In genomic region chr22:41834005-41834975, GRCh38 we compare ENCODE assay signal across 8 cellular contexts. TPM values are rescaled to one million over a fixed set of nuclear protein-coding genes. Genes with fewer than 3 reads are reported as not detected.
DNase-seq lines count a peak whose midpoint lies in the region; ATAC-seq, FAIRE-seq and TF ChIP-seq lines count a peak whose summit lies in the region.

No MANE protein-coding gene starts in this region.

- peaks cover 10% of the 10 kb centered on the region; the same call in 1 of the 2 replicates for H4K20me1 ChIP-seq in HepG2 (ENCODE audit: insufficient read depth, low read length)

- H3K79me2 ChIP-seq in HepG2 (ENCODE audit: insufficient read depth, low read length) = peaks cover 60% of the 10 kb centered on the region

- TF ChIP-seq RAD21 in HepG2 (CRISPR knock-in tag; IDR thresholded peaks at IDR 0.05) = no peak

- H3K36me3 Mint-ChIP-seq in stimulated activated naive CD8-positive, alpha-beta T cell treated with anti-CD3 and anti-CD28 coated beads, Interleukin-15, Interleukin-2, amounts not matched to agents 100 ng/mL and 50 ng/mL, for 24 hours (ENCODE audit: low read depth) = peaks cover 63% of the 10 kb centered on the region
- peaks cover 46% of the 10 kb centered on the region for H3K36me3 Mint-ChIP-seq in activated naive CD8-positive, alpha-beta T cell treated with anti-CD3 and anti-CD28 coated beads, Interleukin-2, amount 10 ng/mL, durations not matched to agents 7 days and 5 days

- DNase-seq in stimulated activated naive CD8-positive, alpha-beta T cell treated with anti-CD3 and anti-CD28 coated beads, Interleukin-15, Interleukin-2, amounts not matched to agents 100 U/mL and 50 U/mL, for 24 hours = no peak
- DNase-seq in activated naive CD8-positive, alpha-beta T cell treated with anti-CD3 and anti-CD28 coated beads, Interleukin-2, amount 10 ng/mL, durations not matched to agents 7 days and 5 days = no peak
- DNase-seq in HepG2 (ENCODE audit: low spot score) (peak; percentile 61), tibial artery (no peak), NCI-H510A (lab: John Stamatoyannopoulos, UW) (no peak)
- no peak for DNase-seq in effector CD4-positive, alpha-beta T cell

- no peak for TF ChIP-seq CTCF in HepG2 (CRISPR knock-in tag; IDR thresholded peaks at IDR 0.05)
- TF ChIP-seq CTCF in tibial artery (IDR thresholded peaks at IDR 0.05) = no peak

- H3K27ac ChIP-seq in HepG2 (ENCODE audit: extremely low read length, insufficient read depth, low read length) = peak overlapping the region; percentile 96
- peak overlapping the region; percentile 78 to 87 for H3K27ac ChIP-seq in tibial artery

- in situ Hi-C loops in HepG2 (cut with HindIII; ENCODE audit: extremely low pct_ligation_motif_present, low pct_unique_long_range_greater_than_20kb) = no loop called here

- peak overlapping the region; percentile 92 for H3K4me2 ChIP-seq in HepG2 (ENCODE audit: low read depth, low read length)

- no peaks in the 10 kb centered on the region for H3K9me3 Mint-ChIP-seq in stimulated activated naive CD8-positive, alpha-beta T cell treated with anti-CD3 and anti-CD28 coated beads, Interleukin-15, Interleukin-2, amounts not matched to agents 100 ng/mL and 50 ng/mL, for 24 hours
- no peaks in the 10 kb centered on the region for H3K9me3 Mint-ChIP-seq in activated naive CD8-positive, alpha-beta T cell treated with anti-CD3 and anti-CD28 coated beads, Interleukin-2, amount 10 ng/mL, durations not matched to agents 7 days and 5 days

- H3K4me3 ChIP-seq in HepG2 (replicated peaks in 1 of 3; ENCODE audit: insufficient read depth in 1 of 3, low read depth in 2 of 3, low read length in 3 of 3) (peak overlapping the region; percentile 79 to 96 (median 80)), tibial artery (peak overlapping the region; percentile 61 to 91)

- intact Hi-C loops in HepG2 (cut with micrococcal nuclease; ENCODE audit: unreplicated experiment) (no loop called here), tibial artery (cut with DNase I; ENCODE audit: low total_unique reads) (loop anchor here (10.0 kb wide), 1 partner anchor 241 kb away; the partner anchor contains the start of genes NAGA, PHETA2 and SMDT1)

- 3% methylated on average over 14 of the region's 14 CpGs for WGBS in HepG2 (ENCODE audit: low lambda C conversion rate)

- H3K36me3 ChIP-seq in HepG2 (replicated peaks in 1 of 2; ENCODE audit: control insufficient read depth in 1 of 2, insufficient read depth in 2 of 2, low read length in 2 of 2) (peaks cover 7 to 28% of the 10 kb centered on the region in 2 experiments), tibial artery (peaks cover 0 to 8% (median 0%) of the 10 kb centered on the region in 3 donors)

- H3K27me3 ChIP-seq in HepG2 (ENCODE audit: control insufficient read depth in 1 of 2, insufficient read depth in 2 of 2, low read length in 2 of 2) (no peaks in the 10 kb centered on the region; a peak in 1 of 5 replicates), tibial artery (no peaks in the 10 kb centered on the region)

- CTCF ChIA-PET in HepG2 (lab: Yijun Ruan, JAX; ENCODE audit: low intra/inter-chr PET ratio, low total read pairs) = no interaction called here

- BruUV-seq in HepG2 (replicated peaks; lab: Mats Ljungman, UMichigan) = TSS peak; percentile 67

- TF ChIP-seq EP300 in HepG2 (IDR thresholded peaks at IDR 0.05; ENCODE audit: low read depth in 2 of 2, low read length in 2 of 2) = no peak
- no peak for TF ChIP-seq EP300 in HepG2 (CRISPR knock-in tag; IDR thresholded peaks at IDR 0.05; ENCODE audit: borderline replicate concordance)

- peak overlapping the region; percentile 99 for H3K9ac ChIP-seq in HepG2 (ENCODE audit: insufficient read depth, low read depth, low read length)

- TF ChIP-seq POLR2A in HepG2 (IDR thresholded peaks at IDR 0.05; ENCODE audit: insufficient read depth in 1 of 2, low read depth in 2 of 2, low read length in 2 of 2) = no peak

- H3K9me3 ChIP-seq in HepG2 (ENCODE audit: low read length) = no peaks in the 10 kb centered on the region
- H3K9me3 ChIP-seq in tibial artery = no peaks in the 10 kb centered on the region

- no peak overlapping the region for H2AFZ ChIP-seq in HepG2 (ENCODE audit: low read length)

- no peak for FAIRE-seq in HepG2 (lab: Jason Lieb, UNC)

- POLR2A ChIA-PET in activated naive CD8-positive, alpha-beta T cell treated with anti-CD3 and anti-CD28 coated beads, Interleukin-2, amount 10 ng/mL, durations not matched to agents 7 days and 5 days (lab: Charles Lee) = interaction anchor here (1.0 to 9.3 kb wide), 5 partner anchors 10 to 112 kb away, joined by 3 to 90 read pairs (median 10); partner anchors contain the start of genes CCDC134 and CENPM
- POLR2A ChIA-PET in HepG2 (lab: Yijun Ruan, JAX) = interaction anchor here (0.8 to 4.0 kb wide), 4 partner anchors 17 to 34 kb away, joined by 3 to 45 read pairs (median 9); partner anchors contain the start of gene CCDC134

- H3K4me3 Mint-ChIP-seq in stimulated activated naive CD8-positive, alpha-beta T cell treated with anti-CD3 and anti-CD28 coated beads, Interleukin-15, Interleukin-2, amounts not matched to agents 100 ng/mL and 50 ng/mL, for 24 hours = peak overlapping the region; percentile 97
- H3K4me3 Mint-ChIP-seq in activated naive CD8-positive, alpha-beta T cell treated with anti-CD3 and anti-CD28 coated beads, Interleukin-2, amount 10 ng/mL, durations not matched to agents 7 days and 5 days = peak overlapping the region; percentile 97

- H3K27me3 Mint-ChIP-seq in stimulated activated naive CD8-positive, alpha-beta T cell treated with anti-CD3 and anti-CD28 coated beads, Interleukin-15, Interleukin-2, amounts not matched to agents 100 ng/mL and 50 ng/mL, for 24 hours = no peaks in the 10 kb centered on the region
- H3K27me3 Mint-ChIP-seq in activated naive CD8-positive, alpha-beta T cell treated with anti-CD3 and anti-CD28 coated beads, Interleukin-2, amount 10 ng/mL, durations not matched to agents 7 days and 5 days = no peaks in the 10 kb centered on the region

- peaks cover 60% of the 10 kb centered on the region for H3K4me1 ChIP-seq in HepG2 (ENCODE audit: insufficient read depth, low read length)
- H3K4me1 ChIP-seq in tibial artery = peaks cover 0 to 28% (median 9%) of the 10 kb centered on the region in 4 donors

- H3K4me1 Mint-ChIP-seq in stimulated activated naive CD8-positive, alpha-beta T cell treated with anti-CD3 and anti-CD28 coated beads, Interleukin-15, Interleukin-2, amounts not matched to agents 100 ng/mL and 50 ng/mL, for 24 hours (ENCODE audit: low read depth) = peaks cover 65% of the 10 kb centered on the region
- peaks cover 39% of the 10 kb centered on the region for H3K4me1 Mint-ChIP-seq in activated naive CD8-positive, alpha-beta T cell treated with anti-CD3 and anti-CD28 coated beads, Interleukin-2, amount 10 ng/mL, durations not matched to agents 7 days and 5 days

- no peak for ATAC-seq in stimulated activated naive CD8-positive, alpha-beta T cell treated with anti-CD3 and anti-CD28 coated beads, Interleukin-15, Interleukin-2, amounts not matched to agents 100 U/mL and 50 U/mL, for 24 hours
- no peak for ATAC-seq in activated naive CD8-positive, alpha-beta T cell treated with anti-CD3 and anti-CD28 coated beads, Interleukin-2, amount 10 ng/mL, durations not matched to agents 7 days and 5 days (ENCODE audit: low read depth)
- ATAC-seq in HepG2 (no peak), GM18502 (IDR thresholded peaks at IDR 0.05; ENCODE audit: poor library complexity, unreplicated experiment) (no peak)

- H3K27ac Mint-ChIP-seq in stimulated activated naive CD8-positive, alpha-beta T cell treated with anti-CD3 and anti-CD28 coated beads, Interleukin-15, Interleukin-2, amounts not matched to agents 100 ng/mL and 50 ng/mL, for 24 hours = peak overlapping the region; percentile 90
- H3K27ac Mint-ChIP-seq in activated naive CD8-positive, alpha-beta T cell treated with anti-CD3 and anti-CD28 coated beads, Interleukin-2, amount 10 ng/mL, durations not matched to agents 7 days and 5 days = peak overlapping the region; percentile 78

RNA-seq across cellular contexts. Expression of gene SREBF2, which starts 1.4 kb away (rescaled TPM):
- 100 to 1,000 TPM; 108 to 109 TPM for total RNA-seq in activated naive CD8-positive, alpha-beta T cell treated with anti-CD3 and anti-CD28 coated beads, Interleukin-2, amount 10 ng/mL, durations not matched to agents 7 days and 5 days
- total RNA-seq in HepG2 (2016; rRNA removed; fragmentation: Illumina TruSeq; extraction: Trizol) = 30.2 and 53.8 TPM in 2 replicates
- 14.0 and 16.6 TPM in 2 replicates for total RNA-seq in HepG2 (2016; cell fraction: cytosol; rRNA removed; fragmentation: Illumina TruSeq; extraction: Trizol; ENCODE audit: low read depth)
- total RNA-seq in HepG2 (2016; cell fraction: insoluble cytoplasmic fraction; rRNA removed; fragmentation: Illumina TruSeq; extraction: Trizol) = 28.0 and 53.2 TPM in 2 replicates
- total RNA-seq in HepG2 (2016; cell fraction: membrane; rRNA removed; fragmentation: Illumina TruSeq; extraction: Trizol) = 33.3 and 36.0 TPM in 2 replicates
- total RNA-seq in HepG2 (2016; cell fraction: nucleus; rRNA removed; fragmentation: Illumina TruSeq; extraction: Trizol) = 57.4 and 66.5 TPM in 2 replicates
- polyA plus RNA-seq in HepG2 (2011; rRNA removed) = 72.6 and 108 TPM in 2 replicates
- 70.5 and 75.9 TPM in 2 replicates for polyA plus RNA-seq in HepG2 (2011; cell fraction: cytosol; rRNA removed)
- polyA plus RNA-seq in HepG2 (2011; cell fraction: nucleus; rRNA removed) = 163 and 208 TPM in 2 replicates
- 109 and 143 TPM in 2 replicates for polyA plus RNA-seq in HepG2 (2012)
- polyA plus RNA-seq in HepG2 (2016; cell fraction: cytosol; fragmentation: Illumina TruSeq; extraction: Trizol; ENCODE audit: low read depth) = 6.9 and 7.8 TPM in 2 replicates
- polyA plus RNA-seq in HepG2 (2016; cell fraction: insoluble cytoplasmic fraction; fragmentation: Illumina TruSeq; extraction: Trizol; ENCODE audit: low read depth) = 26.3 and 34.3 TPM in 2 replicates
- polyA plus RNA-seq in HepG2 (2016; cell fraction: membrane; fragmentation: Illumina TruSeq; extraction: Trizol; ENCODE audit: low read depth) = 19.9 and 23.8 TPM in 2 replicates
- polyA plus RNA-seq in HepG2 (2016; cell fraction: nucleus; fragmentation: Illumina TruSeq; extraction: Trizol; ENCODE audit: insufficient read depth, low read depth) = 92.3 and 92.9 TPM in 2 replicates
- 105 and 167 TPM in 2 replicates for polyA minus RNA-seq in HepG2 (2011; rRNA and poly(A)+ RNA removed; ENCODE audit: low replicate concordance)
- 56.3 and 97.6 TPM in 2 replicates for polyA minus RNA-seq in HepG2 (2011; cell fraction: cytosol; rRNA and poly(A)+ RNA removed)
- polyA minus RNA-seq in HepG2 (2011; cell fraction: nucleus; rRNA and poly(A)+ RNA removed) = 62.8 and 87.4 TPM in 2 replicates

RNA-seq across cellular contexts. Expression of gene CCDC134, which starts 33.8 kb away (rescaled TPM):
- 10 to 100 TPM; 28.2 to 29.2 TPM for total RNA-seq in activated naive CD8-positive, alpha-beta T cell treated with anti-CD3 and anti-CD28 coated beads, Interleukin-2, amount 10 ng/mL, durations not matched to agents 7 days and 5 days
- 11.3 and 17.4 TPM in 2 replicates for total RNA-seq in HepG2 (2016; rRNA removed; fragmentation: Illumina TruSeq; extraction: Trizol)
- total RNA-seq in HepG2 (2016; cell fraction: cytosol; rRNA removed; fragmentation: Illumina TruSeq; extraction: Trizol; ENCODE audit: low read depth) = 40.7 and 41.5 TPM in 2 replicates
- 11.5 and 17.3 TPM in 2 replicates for total RNA-seq in HepG2 (2016; cell fraction: insoluble cytoplasmic fraction; rRNA removed; fragmentation: Illumina TruSeq; extraction: Trizol)
- total RNA-seq in HepG2 (2016; cell fraction: membrane; rRNA removed; fragmentation: Illumina TruSeq; extraction: Trizol) = 12.5 and 13.5 TPM in 2 replicates
- 21.6 and 24.7 TPM in 2 replicates for total RNA-seq in HepG2 (2016; cell fraction: nucleus; rRNA removed; fragmentation: Illumina TruSeq; extraction: Trizol)
- 4.8 and 5.6 TPM in 2 replicates for polyA plus RNA-seq in HepG2 (2011; rRNA removed)
- 3.7 and 5.6 TPM in 2 replicates for polyA plus RNA-seq in HepG2 (2011; cell fraction: cytosol; rRNA removed)
- 6.9 and 7.1 TPM in 2 replicates for polyA plus RNA-seq in HepG2 (2011; cell fraction: nucleus; rRNA removed)
- polyA plus RNA-seq in HepG2 (2012) = 2.7 and 2.8 TPM in 2 replicates
- 1.8 and 2.0 TPM in 2 replicates for polyA plus RNA-seq in HepG2 (2016; cell fraction: cytosol; fragmentation: Illumina TruSeq; extraction: Trizol; ENCODE audit: low read depth)
- 4.4 TPM in 2 replicates for polyA plus RNA-seq in HepG2 (2016; cell fraction: insoluble cytoplasmic fraction; fragmentation: Illumina TruSeq; extraction: Trizol; ENCODE audit: low read depth)
- polyA plus RNA-seq in HepG2 (2016; cell fraction: membrane; fragmentation: Illumina TruSeq; extraction: Trizol; ENCODE audit: low read depth) = 2.2 and 2.7 TPM in 2 replicates
- 18.6 and 19.9 TPM in 2 replicates for polyA plus RNA-seq in HepG2 (2016; cell fraction: nucleus; fragmentation: Illumina TruSeq; extraction: Trizol; ENCODE audit: insufficient read depth, low read depth)
- polyA minus RNA-seq in HepG2 (2011; rRNA and poly(A)+ RNA removed; ENCODE audit: low replicate concordance) = 14.6 and 21.4 TPM in 2 replicates
- 9.4 and 9.7 TPM in 2 replicates for polyA minus RNA-seq in HepG2 (2011; cell fraction: cytosol; rRNA and poly(A)+ RNA removed)
- 6.3 and 8.3 TPM in 2 replicates for polyA minus RNA-seq in HepG2 (2011; cell fraction: nucleus; rRNA and poly(A)+ RNA removed)
